ENCODE assay signal across 16 cellular contexts in genomic region chrY:21586454-21586853, GRCh38. TPM values are rescaled to one million over a fixed set of nuclear protein-coding genes. Genes with fewer than 3 reads are reported as not detected.
"Had no signal": no experiment of that assay in that cellular context is flagged by ENCODE, and none has a peak within 500 bp of the region (broad histone marks: within the 10 kb centered on the region; RNA-seq: fewer than 3 reads in every experiment).

No MANE protein-coding gene starts in this region.

RNA-seq across cellular contexts. Expression of gene RBMY1A1, which starts 51.8 kb away (rescaled TPM):
- total RNA-seq: activated CD4-positive, alpha-beta memory T cell treated with anti-CD3 and anti-CD28 coated beads, Interleukin-2, amount 10 ng/mL, durations not matched to agents 7 days and 5 days; activated CD4-positive, alpha-beta T cell treated with anti-CD3 and anti-CD28 coated beads for 36 hours; activated CD4-positive, alpha-beta T cell treated with anti-CD3 and anti-CD28 coated beads, Interleukin-2, amount 10 ng/mL, durations not matched to agents 7 days and 5 days; activated CD8-positive, alpha-beta memory T cell treated with anti-CD3 and anti-CD28 coated beads, Interleukin-2, amount 10 ng/mL, durations not matched to agents 7 days and 5 days; activated CD8-positive, alpha-beta T cell treated with anti-CD3 and anti-CD28 coated beads, Interleukin-2, amount 10 ng/mL, durations not matched to agents 7 days and 5 days; activated naive CD8-positive, alpha-beta T cell treated with anti-CD3 and anti-CD28 coated beads, Interleukin-2, amount 10 ng/mL, durations not matched to agents 7 days and 5 days; activated T-helper 2 cell treated with anti-CD3 and anti-CD28 coated beads, Interferon-gamma antibody, Interleukin-2, Interleukin-4, amounts not matched to agents 10 μg/mL and 5 μg/mL and 100 μg/mL, durations not matched to agents 14 hours and 24 hours and 36 hours; ascending aorta; bronchial epithelial cell; cardiac muscle cell; chondrocyte; T-helper 1 cell treated with Interleukin-12 subunit alpha and Interleukin-12 subunit beta and Interleukin-4 antibody, amounts not matched to agents 30 ng/mL and 1 ng/mL, for 36 hours; T-helper 17 cell; T-helper 2 cell treated with Interferon-gamma antibody and Interleukin-4, amounts not matched to agents 100 ng/mL and 5 ng/mL, for 36 hours; WTC11 had no signal
- polyA plus RNA-seq: adipose tissue, cardiac muscle cell had no signal
